ENCODE assay signal across 2 cellular contexts in genomic region chr17:43663383-43663782, GRCh38.
TF ChIP-seq lines count a peak whose summit lies in the region.

No MANE protein-coding gene starts in this region.

TF ChIP-seq in HEK293T, 16 proteins besides CTCF, POLR2A, EP300 and RAD21:
- TF ChIP-seq ZNF384 (IDR thresholded peaks at IDR 0.05) (0 out of 2 replicates have a peak, but pooled peaks have one; percentile 42), L3MBTL2 (conservative IDR thresholded peaks at IDR 0.05) (no peak)

TF ChIP-seq in GM12878, 131 proteins besides CTCF, POLR2A, EP300 and RAD21:
- TF ChIP-seq ZNF217 (IDR thresholded peaks at IDR 0.05), result peak; percentile 63; the same call in 1 of the 2 replicates
- TF ChIP-seq SIN3A (IDR thresholded peaks at IDR 0.05; ENCODE audit: low read depth, low read length), result no peak
